In the genomic region with DNA sequence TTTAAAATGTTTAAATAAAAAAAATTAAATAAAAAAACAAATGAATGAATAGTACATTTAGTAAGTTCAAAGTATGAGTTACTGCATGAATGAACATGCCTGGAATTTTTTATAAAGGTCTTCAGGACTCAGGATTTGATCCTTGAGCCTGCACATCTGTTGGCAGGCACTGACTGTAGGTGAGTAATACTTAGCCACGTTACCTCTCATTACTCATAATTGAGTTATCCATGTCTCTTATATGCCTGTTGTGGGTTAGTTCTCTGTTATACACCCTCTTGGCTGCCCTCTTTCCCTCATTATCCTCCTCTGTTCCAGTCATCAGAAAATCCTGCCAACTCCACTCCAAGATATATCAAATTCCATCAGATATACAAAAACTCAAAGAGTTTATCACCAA, we compare ENCODE assay signal across 19 cellular contexts.
DNase-seq lines count a peak whose midpoint lies in the region; ATAC-seq and TF ChIP-seq lines count a peak whose summit lies in the region.
"Had no signal": no experiment of that assay in that cellular context is flagged by ENCODE, and none has a peak within 500 bp of the region (broad histone marks: within the 10 kb centered on the region; RNA-seq: fewer than 3 reads in every experiment).

No MANE protein-coding gene starts in this region.

- H3K4me3 ChIP-seq in fibroblast of the aortic adventitia (ENCODE audit: low read depth, low read length) = no peak overlapping the region
- H3K4me3 ChIP-seq: uterus had no signal

- no peak for TF ChIP-seq CTCF in fibroblast of the aortic adventitia (IDR thresholded peaks at IDR 0.05; ENCODE audit: insufficient read depth, low read length)

- DNase-seq in AG08395 (ENCODE audit: low spot score) (peak; percentile 43), HPDE6-E6E7 (ENCODE audit: extremely low spot score) (peak; percentile 69), amniotic epithelial cell (ENCODE audit: low read depth) (peak; percentile 28), fibroblast of the aortic adventitia (ENCODE audit: low read depth) (peak; percentile 87), HuH-7.5 (ENCODE audit: low spot score) (no peak), mesenteric fat pad (ENCODE audit: low spot score) (no peak)
- DNase-seq: activated CD8-positive, alpha-beta memory T cell treated with anti-CD3 and anti-CD28 coated beads, Interleukin-2, amount 50 U/mL, for 48 hours; activated naive CD8-positive, alpha-beta T cell treated with anti-CD3 and anti-CD28 coated beads, Interleukin-2, amount 50 U/mL, for 24 hours; cortex of kidney; DMS 273 treated with DMSO at 0.1 percent for 48 hours; H7; mesendoderm; NCI-H187 treated with DMSO at 0.1 percent for 48 hours; NCI-H524 treated with DMSO at 0.1 percent for 48 hours; RPMI8226; stimulated activated naive CD8-positive, alpha-beta T cell treated with anti-CD3 and anti-CD28 coated beads, Interleukin-15, Interleukin-2, amounts not matched to agents 100 U/mL and 50 U/mL, for 24 hours; uterus had no signal

- ATAC-seq in HG03108 (IDR thresholded peaks at IDR 0.05; ENCODE audit: unreplicated experiment) (no peak), GM18517 (IDR thresholded peaks at IDR 0.05; ENCODE audit: unreplicated experiment) (no peak)
- ATAC-seq: activated naive CD8-positive, alpha-beta T cell treated with anti-CD3 and anti-CD28 coated beads, Interleukin-2, amount 50 U/mL, for 24 hours; stimulated activated naive CD8-positive, alpha-beta T cell treated with anti-CD3 and anti-CD28 coated beads, Interleukin-15, Interleukin-2, amounts not matched to agents 100 U/mL and 50 U/mL, for 24 hours had no signal

Comparison
In these comparisons a context has a peak if more than half of its experiments do, and no peak if none do; other contexts are left out.
1. DNase-seq: peak in AG08395 (single experiment), HPDE6-E6E7 (single experiment), amniotic epithelial cell (single experiment) and fibroblast of the aortic adventitia (single experiment); none in HuH-7.5 (single experiment) and mesenteric fat pad (single experiment).